Comparison of ENCODE assay signal across 28 cellular contexts in genomic region chr1:87977145-87977544, GRCh38.
DNase-seq lines count a peak whose midpoint lies in the region; ATAC-seq, FAIRE-seq and TF ChIP-seq lines count a peak whose summit lies in the region.
"Had no signal": no experiment of that assay in that cellular context is flagged by ENCODE, and none has a peak within 500 bp of the region (broad histone marks: within the 10 kb centered on the region; RNA-seq: fewer than 3 reads in every experiment).

No MANE protein-coding gene starts in this region.

- H2BK120ac ChIP-seq in H1 (replicated peaks; ENCODE audit: low read depth, low read length), result no peak overlapping the region

- dilution Hi-C loops in keratinocyte (cut with MboI; ENCODE audit: extremely low pct_ligation_motif_present, low sequenced_read_pairs), result no loop called here

- H4K8ac ChIP-seq in H1 (ENCODE audit: extremely low read depth, insufficient read depth, low read length), result no peak overlapping the region

- no peak overlapping the region for H3K14ac ChIP-seq in H1 (ENCODE audit: insufficient read length)

- H3K4me1 ChIP-seq in GM23338 (ENCODE audit: insufficient read depth), result peaks cover 30% of the 10 kb centered on the region
- peaks cover 0 to 7% (median 3%) of the 10 kb centered on the region in 4 experiments; a peak in 3 of 7 replicates for H3K4me1 ChIP-seq in H1 (replicated peaks in 1 of 4; ENCODE audit: control insufficient read depth in 3 of 4, insufficient read depth in 4 of 4, low read length in 3 of 4)
- H3K4me1 ChIP-seq in keratinocyte (ENCODE audit: control insufficient read depth, extremely low read depth, insufficient read depth, low read length), result peaks cover 20% of the 10 kb centered on the region
- H3K4me1 ChIP-seq: BLaER1 had no signal

- H2AK5ac ChIP-seq in H1 (ENCODE audit: low read depth, low read length), result no peak overlapping the region

- no peaks in the 10 kb centered on the region for H3K36me3 Mint-ChIP-seq in GM23338 (ENCODE audit: low read depth)
- H3K36me3 Mint-ChIP-seq: CD4-positive, CD25-positive, alpha-beta regulatory T cell had no signal

- peaks cover 3% of the 10 kb centered on the region; the same call in 1 of the 2 replicates for H3K9me2 ChIP-seq in GM23338 (ENCODE audit: insufficient read depth)

- H2BK20ac ChIP-seq in H1 (ENCODE audit: low read length), result no peak overlapping the region

- H3K79me2 ChIP-seq in GM23338 (replicated peaks; ENCODE audit: insufficient read depth) (no peaks in the 10 kb centered on the region), H1 (ENCODE audit: control insufficient read depth in 1 of 2, insufficient read depth in 2 of 2, low read length in 2 of 2) (no peaks in the 10 kb centered on the region), keratinocyte (ENCODE audit: control insufficient read depth, insufficient read depth, low read length) (no peaks in the 10 kb centered on the region)

- no peak overlapping the region for H3K4ac ChIP-seq in H1 (replicated peaks; ENCODE audit: insufficient read length, low read depth, low read length)

- H4K20me1 ChIP-seq in GM23338 (replicated peaks; ENCODE audit: insufficient read depth), result no peaks in the 10 kb centered on the region
- no peaks in the 10 kb centered on the region for H4K20me1 ChIP-seq in H1 (replicated peaks in 1 of 2; ENCODE audit: control insufficient read depth in 1 of 2, insufficient read depth in 2 of 2, low read length in 2 of 2)
- no peaks in the 10 kb centered on the region for H4K20me1 ChIP-seq in keratinocyte (ENCODE audit: control insufficient read depth, extremely low read depth, insufficient read depth, low read length)
- H4K20me1 ChIP-seq: BLaER1 had no signal

- no peak overlapping the region for H3K23ac ChIP-seq in H1 (ENCODE audit: insufficient read length)

- H3K4me1 Mint-ChIP-seq in GM23338, result peaks cover 29% of the 10 kb centered on the region
- H3K4me1 Mint-ChIP-seq: CD4-positive, CD25-positive, alpha-beta regulatory T cell had no signal

- H2AFZ ChIP-seq in GM23338, result peak overlapping the region; percentile 34; the same call in 1 of the 2 replicates
- no peak overlapping the region for H2AFZ ChIP-seq in H1 (ENCODE audit: low read length)
- no peak overlapping the region for H2AFZ ChIP-seq in keratinocyte (ENCODE audit: control insufficient read depth, low read length)
- H2AFZ ChIP-seq: PC-9 had no signal

- TF ChIP-seq POLR2A in H1 (IDR thresholded peaks at IDR 0.05; ENCODE audit: control extremely low read depth in 1 of 2, low read depth in 2 of 2, low read length in 2 of 2), result no peak

- CTCF ChIA-PET in H1 (lab: Charles Lee; ENCODE audit: partially characterized antibody), result no interaction called here

- H3F3A ChIP-seq in GM23338 (replicated peaks; ENCODE audit: low read depth), result no peaks in the 10 kb centered on the region

- TF ChIP-seq CTCF in GM23338 (conservative IDR thresholded peaks at IDR 0.05; ENCODE audit: low read depth in 2 of 2) (no peak), H1 (IDR thresholded peaks at IDR 0.05; ENCODE audit: control extremely low read depth in 1 of 3, insufficient read depth in 1 of 3, low read depth in 1 of 3, low read length in 3 of 3) (no peak), keratinocyte (optimal IDR thresholded peaks at IDR 0.05 in 1 of 3, IDR thresholded peaks at IDR 0.05 in 1 of 3, conservative IDR thresholded peaks at IDR 0.05 in 1 of 3; ENCODE audit: extremely low read depth in 1 of 3, insufficient read depth in 2 of 3, low read length in 3 of 3) (no peak)

- POLR2A ChIA-PET in H1 (lab: Charles Lee; ENCODE audit: partially characterized antibody), result no interaction called here

- no peak for TF ChIP-seq EP300 in H1 (IDR thresholded peaks at IDR 0.05; ENCODE audit: borderline replicate concordance in 1 of 2, low read depth in 2 of 2, low read length in 2 of 2)

- no peaks in the 10 kb centered on the region for H3K36me3 ChIP-seq in GM23338 (ENCODE audit: insufficient read depth)
- H3K36me3 ChIP-seq in H1 (ENCODE audit: control insufficient read depth in 2 of 4, insufficient read depth in 4 of 4, low read length in 3 of 4), result no peaks in the 10 kb centered on the region
- H3K36me3 ChIP-seq in keratinocyte (ENCODE audit: control insufficient read depth in 2 of 2, extremely low read depth in 1 of 2, insufficient read depth in 2 of 2, low read length in 2 of 2), result no peaks in the 10 kb centered on the region
- H3K36me3 ChIP-seq: BLaER1, SJSA1 had no signal

- H3K27me3 Mint-ChIP-seq in GM23338 (ENCODE audit: insufficient read depth, low read depth, poor library complexity), result no peaks in the 10 kb centered on the region
- H3K27me3 Mint-ChIP-seq: CD4-positive, CD25-positive, alpha-beta regulatory T cell had no signal

- H3K18ac ChIP-seq in H1 (ENCODE audit: extremely low read depth, low read length), result no peak overlapping the region

- FAIRE-seq in H1 (lab: Jason Lieb, UNC) (no peak), keratinocyte (lab: Jason Lieb, UNC) (peak; percentile 67)
- FAIRE-seq: A204.1, D721Med, GM18507, HTR-8/SVneo had no signal

- H3K4me3 Mint-ChIP-seq in GM23338, result no peak overlapping the region
- H3K4me3 Mint-ChIP-seq: CD4-positive, CD25-positive, alpha-beta regulatory T cell had no signal

- no peaks in the 10 kb centered on the region for H3K9me3 Mint-ChIP-seq in GM23338
- H3K9me3 Mint-ChIP-seq: CD4-positive, CD25-positive, alpha-beta regulatory T cell had no signal

- H3K4me2 ChIP-seq in GM23338, result no peak overlapping the region
- H3K4me2 ChIP-seq in H1 (ENCODE audit: insufficient read depth in 1 of 2, low read depth in 2 of 2, low read length in 2 of 2), result no peak overlapping the region
- H3K4me2 ChIP-seq in keratinocyte (ENCODE audit: control insufficient read depth, extremely low read depth, insufficient read depth, low read depth, low read length), result no peak overlapping the region
- H3K4me2 ChIP-seq: BLaER1, PC-9 had no signal

- no peaks in the 10 kb centered on the region for H3K23me2 ChIP-seq in H1 (ENCODE audit: low read depth, low read length)

- H3K27me3 ChIP-seq in GM23338 (ENCODE audit: insufficient read depth) (no peaks in the 10 kb centered on the region), H1 (replicated peaks in 1 of 4; ENCODE audit: control insufficient read depth in 3 of 4, extremely low read depth in 1 of 4, insufficient read depth in 3 of 4, low read length in 3 of 4) (no peaks in the 10 kb centered on the region), keratinocyte (ENCODE audit: control insufficient read depth, extremely low read depth, insufficient read depth, low read length) (no peaks in the 10 kb centered on the region)
- H3K27me3 ChIP-seq: BLaER1, SJSA1 had no signal

- no peaks in the 10 kb centered on the region for H3K9me1 ChIP-seq in keratinocyte (ENCODE audit: control insufficient read depth, extremely low read depth, insufficient read depth, low read length)

- H3K56ac ChIP-seq in H1 (replicated peaks; ENCODE audit: insufficient read length, low read depth, low read length), result no peak overlapping the region

- H3K4me3 ChIP-seq in GM23338, result no peak overlapping the region
- H3K4me3 ChIP-seq in H1 (ENCODE audit: extremely low read depth in 1 of 4, insufficient read depth in 2 of 4, low read depth in 3 of 4, low read length in 4 of 4), result no peak overlapping the region
- H3K4me3 ChIP-seq in keratinocyte (ENCODE audit: control insufficient read depth in 2 of 3, extremely low read depth in 1 of 3, insufficient read depth in 2 of 3, low read depth in 1 of 3, low read length in 3 of 3), result no peak overlapping the region
- H3K4me3 ChIP-seq: BLaER1, PC-9, SJSA1 had no signal

- H4K5ac ChIP-seq in H1 (ENCODE audit: insufficient read length, low read depth, low read length), result no peak overlapping the region

- H3K9ac ChIP-seq in H1 (replicated peaks in 1 of 4; ENCODE audit: extremely low read depth in 1 of 4, low read depth in 3 of 4, low read length in 3 of 4) (no peak overlapping the region), keratinocyte (ENCODE audit: control insufficient read depth, extremely low read depth, insufficient read depth, low read length) (no peak overlapping the region)
- H3K9ac ChIP-seq: BLaER1 had no signal

- 0 out of 2 replicates have a peak overlapping the region, but pooled peaks have one; percentile 2 for H2BK5ac ChIP-seq in H1 (ENCODE audit: low read depth, low read length)

- H2BK12ac ChIP-seq in H1 (ENCODE audit: low read depth, low read length), result no peak overlapping the region

- ATAC-seq in GM23338 (no peak; the same call in 2 of the 3 replicates), GM21529 (IDR thresholded peaks at IDR 0.05; ENCODE audit: unreplicated experiment) (no peak), HG02763 (IDR thresholded peaks at IDR 0.05; ENCODE audit: unreplicated experiment) (no peak)

- no peak overlapping the region for H3K27ac Mint-ChIP-seq in GM23338
- H3K27ac Mint-ChIP-seq: CD4-positive, CD25-positive, alpha-beta regulatory T cell had no signal

- H3K79me1 ChIP-seq in H1 (ENCODE audit: low read depth, low read length), result no peaks in the 10 kb centered on the region

- 88% methylated on average over 2 of the region's 2 CpGs; no CpG with 5 or more reads in 1 of the 2 experiments for WGBS in H1 (ENCODE audit: extremely low coverage in 1 of 2, insufficient coverage in 1 of 2, insufficient read length in 1 of 2, insufficient replicate concordance in 2 of 2, low coverage in 1 of 2, low lambda C conversion rate in 2 of 2, missing lambda C conversion rate in 1 of 2), 2 experiments

- DNase-seq in GM23338 (ENCODE audit: low spot score), result no peak
- DNase-seq in NCI-H69 (lab: John Stamatoyannopoulos, UW), result peak; percentile 24
- DNase-seq in H1 (ENCODE audit: low read depth in 1 of 2, low spot score in 2 of 2), result no peak
- DNase-seq in keratinocyte (ENCODE audit: low read depth, low spot score), result no peak
- DNase-seq in NCI-H1694 (lab: John Stamatoyannopoulos, UW), result no peak
- no peak for DNase-seq in DMS53 treated with DMSO at 0.1 percent for 48 hours (lab: John Stamatoyannopoulos, UW; ENCODE audit: unreplicated experiment)
- DNase-seq: CD4-positive, CD25-positive, alpha-beta regulatory T cell; GOT3; HCEC 1CT; KG1; NCI-H1048; NCI-H1417; NCI-H1694 treated with DMSO at 0.1 percent for 48 hours; NCI-H2171 treated with DMSO at 0.1 percent for 48 hours; NCI-H345; NCI-H524; NCI-H82; NK-92 treated with Interleukin-12 subunit alpha and Interleukin-12 subunit beta, amount 100 ng/mL, for 24 hours; PC-9; Right ventricle myocardium superior had no signal

- no peak overlapping the region for H4K91ac ChIP-seq in H1 (replicated peaks; ENCODE audit: insufficient read length, low read length)

- H3K9me3 ChIP-seq in H1 (ENCODE audit: insufficient read depth in 2 of 2, low read depth in 1 of 2, low read length in 1 of 2), result no peaks in the 10 kb centered on the region
- H3K9me3 ChIP-seq in keratinocyte (ENCODE audit: control insufficient read depth, low read depth, low read length), result no peaks in the 10 kb centered on the region
- H3K9me3 ChIP-seq: BLaER1, SJSA1 had no signal

- H3K27ac ChIP-seq in GM23338 (ENCODE audit: low read depth) (no peak overlapping the region), H1 (ENCODE audit: low read depth, low read length) (no peak overlapping the region), keratinocyte (ENCODE audit: control insufficient read depth, insufficient read depth, low read length) (no peak overlapping the region)
- H3K27ac ChIP-seq: BLaER1, PC-9, SJSA1 had no signal

- no peak overlapping the region for H2BK15ac ChIP-seq in H1 (ENCODE audit: low read length)

- no peak for TF ChIP-seq RAD21 in H1 (IDR thresholded peaks at IDR 0.05 in 1 of 2, conservative IDR thresholded peaks at IDR 0.05 in 1 of 2; ENCODE audit: low read depth in 2 of 2, low read length in 2 of 2)

TF ChIP-seq in H1, 55 proteins besides CTCF, POLR2A, EP300 and RAD21 (continues in another document):
- no peak for TF ChIP-seq RBBP5 (IDR thresholded peaks at IDR 0.05; ENCODE audit: borderline replicate concordance, low read depth, low read length)
